In genomic region chr4:45323453-45324058, GRCh38 we compare ENCODE assay signal across 21 cellular contexts.
DNase-seq lines count a peak whose midpoint lies in the region; ATAC-seq, FAIRE-seq and TF ChIP-seq lines count a peak whose summit lies in the region.
"Had no signal": no experiment of that assay in that cellular context is flagged by ENCODE, and none has a peak within 500 bp of the region (broad histone marks: within the 10 kb centered on the region; RNA-seq: fewer than 3 reads in every experiment).

No MANE protein-coding gene starts in this region.

- in situ Hi-C loops in mammary epithelial cell (cut with MboI; ENCODE audit: low sequenced_read_pairs in 2 of 2) (no loop called here), GM12878 (cut with MboI) (no loop called here), GM23248 (cut with MboI) (no loop called here)

- H3K27me3 Mint-ChIP-seq in MCF 10A (ENCODE audit: insufficient read depth, unreplicated experiment): no peaks in the 10 kb centered on the region
- H3K27me3 Mint-ChIP-seq: IgD-negative memory B cell had no signal

- no peak overlapping the region for H3K4me3 ChIP-seq in mammary epithelial cell (replicated peaks in 1 of 3; ENCODE audit: insufficient read depth in 1 of 3, low read depth in 2 of 3, low read length in 3 of 3)
- H3K4me3 ChIP-seq in GM12878: no peak overlapping the region
- H3K4me3 ChIP-seq in GM23248: no peak overlapping the region

- H3K27ac Mint-ChIP-seq in MCF 10A (ENCODE audit: low read depth, unreplicated experiment): peak overlapping the region; percentile 57
- H3K27ac Mint-ChIP-seq: CD14-positive monocyte; CD8-positive, alpha-beta T cell; HFFc6; IgD-negative memory B cell had no signal

- H3K27me3 ChIP-seq in mammary epithelial cell (ENCODE audit: insufficient read depth, low read length) (no peaks in the 10 kb centered on the region), GM12878 (replicated peaks in 1 of 2; ENCODE audit: control insufficient read depth in 2 of 2, insufficient read depth in 2 of 2, low read length in 1 of 2) (no peaks in the 10 kb centered on the region), GM23248 (replicated peaks; ENCODE audit: insufficient read depth) (no peaks in the 10 kb centered on the region)

- 52% methylated on average over 2 of the region's 2 CpGs for WGBS in mammary epithelial cell (ENCODE audit: low coverage, missing lambda C conversion rate)
- 4% methylated on average over 2 of the region's 2 CpGs for WGBS in GM12878 (ENCODE audit: insufficient coverage, insufficient replicate concordance, low lambda C conversion rate, missing lambda C conversion rate)
- 13 to 15% methylated on average over 2 of the region's 2 CpGs for WGBS in GM23248 (ENCODE audit: low coverage in 1 of 2, low lambda C conversion rate in 2 of 2, missing lambda C conversion rate in 2 of 2), 2 experiments

- no peak for TF ChIP-seq EP300 in GM12878 (IDR thresholded peaks at IDR 0.05; ENCODE audit: borderline replicate concordance in 1 of 2, control insufficient read depth in 1 of 2, low read depth in 2 of 2, low read length in 2 of 2)

- no peaks in the 10 kb centered on the region for H4K20me1 ChIP-seq in mammary epithelial cell (ENCODE audit: insufficient read depth, low read length)
- H4K20me1 ChIP-seq in GM12878 (ENCODE audit: control insufficient read depth, insufficient read depth): no peaks in the 10 kb centered on the region
- no peaks in the 10 kb centered on the region for H4K20me1 ChIP-seq in GM23248 (ENCODE audit: insufficient read depth)

- no peak overlapping the region for H3K4me3 Mint-ChIP-seq in MCF 10A (ENCODE audit: unreplicated experiment)
- H3K4me3 Mint-ChIP-seq: CD14-positive monocyte; CD8-positive, alpha-beta T cell; HFFc6; IgD-negative memory B cell had no signal

- TF ChIP-seq CTCF in MCF 10A (IDR thresholded peaks at IDR 0.05; ENCODE audit: unreplicated experiment) (no peak), mammary epithelial cell (conservative IDR thresholded peaks at IDR 0.05 in 1 of 2, IDR thresholded peaks at IDR 0.05 in 1 of 2; ENCODE audit: extremely low read depth in 1 of 2, insufficient read depth in 1 of 2, low read depth in 1 of 2, low read length in 2 of 2) (no peak), GM12878 (IDR thresholded peaks at IDR 0.05 in 2 of 3, conservative IDR thresholded peaks at IDR 0.05 in 1 of 3; ENCODE audit: control insufficient read depth in 2 of 3, extremely low read depth in 1 of 3, insufficient read depth in 1 of 3, low read depth in 3 of 3, low read length in 3 of 3) (no peak), GM10248 (IDR thresholded peaks at IDR 0.05; ENCODE audit: control extremely low read depth, extremely low read depth, low read depth, missing control alignments) (no peak)

- no peak for TF ChIP-seq RAD21 in GM12878 (IDR thresholded peaks at IDR 0.05; ENCODE audit: insufficient read depth, low read depth, low read length)

- no peaks in the 10 kb centered on the region for H3K9me3 Mint-ChIP-seq in MCF 10A (ENCODE audit: unreplicated experiment)

- H3K36me3 ChIP-seq in mammary epithelial cell (ENCODE audit: insufficient read depth, low read length) (no peaks in the 10 kb centered on the region), GM12878 (ENCODE audit: control insufficient read depth in 2 of 2, insufficient read depth in 2 of 2, low read length in 1 of 2) (no peaks in the 10 kb centered on the region), GM23248 (ENCODE audit: low read depth) (no peaks in the 10 kb centered on the region)

- H3K79me2 ChIP-seq in mammary epithelial cell (ENCODE audit: insufficient read depth, low read length) (no peaks in the 10 kb centered on the region), GM12878 (ENCODE audit: control insufficient read depth, insufficient read depth, low read length) (no peaks in the 10 kb centered on the region), GM23248 (ENCODE audit: insufficient read depth) (no peaks in the 10 kb centered on the region)

- no peak for DNase-seq in MCF 10A (ENCODE audit: unreplicated experiment)
- DNase-seq in mammary epithelial cell: no peak
- DNase-seq in GM12878 (ENCODE audit: low read depth, low spot score): no peak
- no peak for DNase-seq in GM19238 (ENCODE audit: insufficient read length, low spot score)
- DNase-seq in GM10248 (ENCODE audit: extremely low spot score): no peak
- DNase-seq in GM23248: no peak
- DNase-seq: CD8-positive, alpha-beta T cell; COR-L47; DMS153; DMS79 treated with DMSO at 0.1 percent for 48 hours; EL; HCEC 1CT; HFFc6; KG1 had no signal

- BruUV-seq in MCF 10A (replicated peaks; lab: Mats Ljungman, UMichigan): no TSS peak
- BruUV-seq in mammary epithelial cell (replicated peaks; lab: Mats Ljungman, UMichigan): no TSS peak
- BruUV-seq in GM12878 (replicated peaks; lab: Mats Ljungman, UMichigan): no TSS peak

- CTCF ChIA-PET in MCF 10A (lab: Yijun Ruan, JAX) (interaction anchor here (0.8 to 2.0 kb wide), 3 partner anchors 10 to 395 kb away, joined by 3 to 4 read pairs (median 3); no protein-coding TSS in a partner anchor), mammary epithelial cell (lab: Charles Lee; ENCODE audit: low non-redundant PET) (interaction anchor here (0.6 kb wide), 1 partner anchor 310 kb away, joined by 4 read pairs; no protein-coding TSS in a partner anchor), GM12878 (lab: Yijun Ruan, JAX) (no interaction called here), GM10248 (lab: Yijun Ruan, JAX) (no interaction called here)

- H3F3A ChIP-seq in GM23248 (ENCODE audit: insufficient read depth): no peaks in the 10 kb centered on the region

- no peaks in the 10 kb centered on the region for H3K9me2 ChIP-seq in GM23248 (ENCODE audit: insufficient read depth)

- H3K9ac ChIP-seq in mammary epithelial cell (ENCODE audit: insufficient read depth, low read length): no peak overlapping the region
- H3K9ac ChIP-seq in GM12878 (ENCODE audit: control insufficient read depth, insufficient read depth, low read length): no peak overlapping the region
- H3K9ac ChIP-seq in GM23248: no peak overlapping the region

- H3K4me1 ChIP-seq in mammary epithelial cell (ENCODE audit: insufficient read depth, low read length): no peaks in the 10 kb centered on the region
- H3K4me1 ChIP-seq in GM12878 (ENCODE audit: control insufficient read depth, insufficient read depth, low read length): no peaks in the 10 kb centered on the region
- H3K4me1 ChIP-seq in GM23248 (ENCODE audit: insufficient read depth): no peaks in the 10 kb centered on the region

- RAD21 ChIA-PET in GM12878 (lab: Charles Lee; ENCODE audit: unreplicated experiment): no interaction called here

- no peak for TF ChIP-seq POLR2A in GM12878 (IDR thresholded peaks at IDR 0.05; ENCODE audit: low read depth, low read length)

- ATAC-seq in GM21717 (IDR thresholded peaks at IDR 0.05; ENCODE audit: unreplicated experiment) (peak; percentile 59), HG02884 (IDR thresholded peaks at IDR 0.05; ENCODE audit: unreplicated experiment) (peak; percentile 51), GM12878 (no peak; the same call in 2 of the 3 replicates)
- ATAC-seq: CD8-positive, alpha-beta T cell had no signal

- H3K9me3 ChIP-seq in mammary epithelial cell (replicated peaks; ENCODE audit: insufficient read depth, low read length) (no peaks in the 10 kb centered on the region), GM12878 (replicated peaks; ENCODE audit: control insufficient read depth, insufficient read depth, low read length) (no peaks in the 10 kb centered on the region), GM23248 (ENCODE audit: low read depth) (no peaks in the 10 kb centered on the region)

- dilution Hi-C loops in mammary epithelial cell (cut with HindIII; ENCODE audit: low sequenced_read_pairs): no loop called here

- H2AFZ ChIP-seq in mammary epithelial cell (ENCODE audit: low read depth, low read length) (no peak overlapping the region), GM12878 (ENCODE audit: control insufficient read depth, low read depth, low read length) (no peak overlapping the region), GM23248 (no peak overlapping the region)

- no peak overlapping the region for H3K27ac ChIP-seq in mammary epithelial cell (ENCODE audit: insufficient read depth, low read depth, low read length)
- no peak overlapping the region for H3K27ac ChIP-seq in GM12878 (ENCODE audit: control insufficient read depth, insufficient read depth)
- no peak overlapping the region for H3K27ac ChIP-seq in GM23248
- H3K27ac ChIP-seq: 22Rv1 had no signal

- H3K36me3 Mint-ChIP-seq in MCF 10A (ENCODE audit: insufficient read depth, unreplicated experiment): no peaks in the 10 kb centered on the region
- H3K36me3 Mint-ChIP-seq: CD14-positive monocyte; CD8-positive, alpha-beta T cell; IgD-negative memory B cell had no signal

- peaks cover 32% of the 10 kb centered on the region for H3K4me1 Mint-ChIP-seq in MCF 10A (ENCODE audit: insufficient read depth, unreplicated experiment)
- H3K4me1 Mint-ChIP-seq: CD14-positive monocyte, IgD-negative memory B cell had no signal

- H3K4me2 ChIP-seq in mammary epithelial cell (ENCODE audit: insufficient read depth, low read depth, low read length) (no peak overlapping the region), GM12878 (ENCODE audit: control insufficient read depth, insufficient read depth) (no peak overlapping the region), GM23248 (ENCODE audit: unreplicated experiment) (no peak overlapping the region)

- intact Hi-C loops in MCF 10A (cut with micrococcal nuclease): no loop called here
- intact Hi-C loops in mammary epithelial cell (cut with micrococcal nuclease): no loop called here
- intact Hi-C loops in GM12878 (cut with micrococcal nuclease; ENCODE audit: unreplicated experiment): no loop called here

- POLR2A ChIA-PET in MCF 10A (lab: Yijun Ruan, JAX): interaction anchor here (0.5 kb wide), 1 partner anchor 645 kb away, joined by 3 read pairs; no protein-coding TSS in a partner anchor
- POLR2A ChIA-PET in GM12878 (lab: Charles Lee): no interaction called here
- POLR2A ChIA-PET in GM10248 (lab: Yijun Ruan, JAX): no interaction called here

- SMC1A ChIA-PET in GM12878 (lab: Charles Lee; ENCODE audit: uncharacterized antibody, unreplicated experiment): no interaction called here

- FAIRE-seq in GM12878 (lab: Jason Lieb, UNC): peak; percentile 59
- FAIRE-seq: D721Med, G401.6 had no signal

TF ChIP-seq in GM12878, 131 proteins besides CTCF, POLR2A, EP300 and RAD21 (continues in another document):
- TF ChIP-seq FOXM1 (IDR thresholded peaks at IDR 0.05; ENCODE audit: low read depth, low read length) (peak; percentile 65; the same call in 1 of the 2 replicates), MEF2A (IDR thresholded peaks at IDR 0.05; ENCODE audit: insufficient read depth, low read depth, low read length) (0 out of 2 replicates have a peak, but pooled peaks have one; percentile 32), NFIC (IDR thresholded peaks at IDR 0.05; ENCODE audit: low read depth, low read length) (peak; percentile 48; the same call in 1 of the 2 replicates), JUNB (IDR thresholded peaks at IDR 0.05) (0 out of 2 replicates have a peak, but pooled peaks have one; percentile 12)

Comparison
In these comparisons a context has a peak if more than half of its experiments do, and no peak if none do; other contexts are left out.
1. CTCF ChIA-PET loops: an anchor here in MCF 10A (0.8 to 2.0 kb wide) and mammary epithelial cell (0.6 kb wide); none called in GM12878 and GM10248.